9 cellular contexts compared by ENCODE assay signal in genomic region chr14:39229222-39229543, GRCh38. TPM values are rescaled to one million over a fixed set of nuclear protein-coding genes. Genes with fewer than 3 reads are reported as not detected.
DNase-seq lines count a peak whose midpoint lies in the region; ATAC-seq, FAIRE-seq and TF ChIP-seq lines count a peak whose summit lies in the region.
"Had no signal": no experiment of that assay in that cellular context is flagged by ENCODE, and none has a peak within 500 bp of the region (broad histone marks: within the 10 kb centered on the region; RNA-seq: fewer than 3 reads in every experiment).

No MANE protein-coding gene starts in this region.

- no peak for FAIRE-seq in astrocyte (lab: Jason Lieb, UNC)
- FAIRE-seq: H54 had no signal

- H3K9ac ChIP-seq in astrocyte (ENCODE audit: low read length), result peak overlapping the region; percentile 40

- no peaks in the 10 kb centered on the region for H3K36me3 Mint-ChIP-seq in astrocyte (ENCODE audit: low read depth, unreplicated experiment)

- no peaks in the 10 kb centered on the region for H3K36me3 ChIP-seq in astrocyte (ENCODE audit: insufficient read depth, low read length)

- no peak overlapping the region for H3K4me3 Mint-ChIP-seq in astrocyte (ENCODE audit: unreplicated experiment)

- no peak for TF ChIP-seq POLR2A in GM18505 (IDR thresholded peaks at IDR 0.05; ENCODE audit: borderline replicate concordance, extremely low read depth, insufficient read depth, insufficient read length)

- no peaks in the 10 kb centered on the region for H3K9me3 Mint-ChIP-seq in astrocyte (ENCODE audit: unreplicated experiment)

- H3K27me3 Mint-ChIP-seq in astrocyte (ENCODE audit: low read depth, unreplicated experiment), result no peaks in the 10 kb centered on the region

- no peaks in the 10 kb centered on the region for H3K9me3 ChIP-seq in astrocyte (ENCODE audit: insufficient read depth, low read depth, low read length)

- peak overlapping the region; percentile 26 for H3K4me2 ChIP-seq in astrocyte (ENCODE audit: low read length)

- H3K4me1 Mint-ChIP-seq in astrocyte (ENCODE audit: low read depth, unreplicated experiment), result peaks cover 10% of the 10 kb centered on the region

- H3K4me1 ChIP-seq in astrocyte (ENCODE audit: insufficient read depth, low read length), result peaks cover 17% of the 10 kb centered on the region

- no peak overlapping the region for H3K4me3 ChIP-seq in astrocyte (ENCODE audit: insufficient read depth, low read depth, low read length)

- H3K27ac ChIP-seq in astrocyte (ENCODE audit: low read depth, low read length), result peak overlapping the region; percentile 73

- H3K27ac Mint-ChIP-seq in astrocyte (ENCODE audit: unreplicated experiment), result no peak overlapping the region

- DNase-seq in T-helper 9 cell, result peak; percentile 7
- DNase-seq in astrocyte (ENCODE audit: low read depth), result no peak
- peak; percentile 47 to 56 for DNase-seq in stimulated activated CD8-positive, alpha-beta memory T cell treated with anti-CD3 and anti-CD28 coated beads, Interleukin-15, amount 100 ng/mL, for 48 hours (ENCODE audit: low read depth in 2 of 2)
- DNase-seq in omental fat pad (ENCODE audit: low spot score), result no peak

- H3K79me2 ChIP-seq in astrocyte (ENCODE audit: insufficient read depth, low read length), result no peaks in the 10 kb centered on the region

- no peaks in the 10 kb centered on the region for H3K27me3 ChIP-seq in astrocyte (ENCODE audit: insufficient read depth, low read length)

- ATAC-seq in GM21723 (IDR thresholded peaks at IDR 0.05; ENCODE audit: unreplicated experiment) (peak; percentile 41), GM18505 (IDR thresholded peaks at IDR 0.05; ENCODE audit: unreplicated experiment) (no peak), HG02798 (IDR thresholded peaks at IDR 0.05; ENCODE audit: poor library complexity, unreplicated experiment) (no peak), omental fat pad (ENCODE audit: low FRiP score) (no peak), SK-N-SH treated with all-trans-retinoic acid at 6 μM for 48 hours (no peak)

- no peaks in the 10 kb centered on the region for H4K20me1 ChIP-seq in astrocyte (ENCODE audit: insufficient read depth, low read length)

- no peak overlapping the region for H2AFZ ChIP-seq in astrocyte (ENCODE audit: low read depth, low read length)

- TF ChIP-seq CTCF in astrocyte (IDR thresholded peaks at IDR 0.05; ENCODE audit: insufficient read depth, low read depth, low read length) (no peak), omental fat pad (IDR thresholded peaks at IDR 0.05) (no peak)

TF ChIP-seq in SK-N-SH treated with all-trans-retinoic acid at 6 μM for 48 hours, 23 proteins besides CTCF, POLR2A, EP300 and RAD21:
- no peak for TF ChIP-seq GLIS3 (CRISPR knock-in tag; IDR thresholded peaks at IDR 0.05)

RNA-seq across cellular contexts. Expression of gene MIA2, which starts 4.5 kb away (rescaled TPM):
- 18.2 and 20.7 TPM in 2 replicates for total RNA-seq in astrocyte
- total RNA-seq in omental fat pad, result 10 to 100 TPM; 13.8 to 19.4 (median 16.7) TPM

RNA-seq across cellular contexts. Expression of gene PNN, which starts 54.1 kb away (rescaled TPM):
- total RNA-seq in astrocyte (67.3 and 78.1 TPM in 2 replicates), omental fat pad (10 to 100 TPM; 26.4 to 59.4 (median 37.7) TPM)

RNA-seq across cellular contexts. Expression of gene TRAPPC6B, which starts 59.0 kb away (rescaled TPM):
- total RNA-seq in astrocyte (28.9 and 35.2 TPM in 2 replicates), omental fat pad (10 to 100 TPM; 17.7 to 25.5 (median 19.5) TPM)

Comparison
In these comparisons a context has a peak if more than half of its experiments do, and no peak if none do; other contexts are left out.
1. DNase-seq: peak in T-helper 9 cell (single experiment) and stimulated activated CD8-positive, alpha-beta memory T cell treated with anti-CD3 and anti-CD28 coated beads, Interleukin-15, amount 100 ng/mL, for 48 hours (2 of 2); none in astrocyte (single experiment) and omental fat pad (single experiment).